16 cellular contexts compared by ENCODE assay signal in the genomic region with DNA sequence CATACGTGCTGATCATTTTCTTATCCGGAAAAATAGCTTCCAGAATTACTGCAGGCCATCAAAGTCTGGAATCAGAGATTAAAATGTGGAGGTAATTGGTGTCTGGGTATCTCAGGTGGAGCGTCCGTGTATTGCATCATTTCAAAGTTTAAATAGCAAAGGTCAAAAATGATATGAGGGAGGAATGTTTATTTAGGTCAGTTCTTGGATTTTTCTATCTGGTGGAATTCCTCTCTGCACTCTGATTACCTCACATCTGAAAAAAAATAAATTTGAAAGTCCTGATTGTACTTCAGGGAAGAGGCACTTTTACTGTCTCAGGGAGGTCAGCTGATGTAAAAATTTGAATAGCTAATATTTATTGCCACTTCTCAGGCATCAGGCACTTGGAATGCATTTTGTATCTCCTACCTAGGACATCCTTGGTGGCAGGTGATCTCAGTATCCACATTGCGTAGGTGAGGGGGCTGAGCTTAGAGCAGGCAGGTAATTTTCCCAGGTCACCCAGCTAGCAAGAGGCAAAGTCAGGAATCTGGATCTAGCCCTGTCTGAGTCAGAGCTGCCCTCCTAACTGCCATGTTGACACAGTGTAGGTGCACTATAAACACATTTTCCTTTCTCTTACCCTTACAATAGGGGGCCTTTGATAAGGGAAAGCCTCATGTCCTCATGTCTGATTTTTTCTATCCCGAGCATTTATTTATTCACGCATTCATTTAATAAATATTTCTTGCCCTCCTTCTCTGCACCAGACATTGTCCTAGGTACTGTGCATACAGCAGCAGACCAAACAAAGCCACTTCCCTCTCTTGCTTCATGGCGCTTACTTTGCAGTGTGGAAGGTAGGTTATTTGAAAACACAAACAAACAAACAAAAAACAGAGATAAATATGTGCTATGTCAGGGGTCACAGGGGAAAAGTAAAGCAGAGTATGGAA.
DNase-seq lines count a peak whose midpoint lies in the region; ATAC-seq, FAIRE-seq and TF ChIP-seq lines count a peak whose summit lies in the region.
"Had no signal": no experiment of that assay in that cellular context is flagged by ENCODE, and none has a peak within 500 bp of the region (broad histone marks: within the 10 kb centered on the region; RNA-seq: fewer than 3 reads in every experiment).

No MANE protein-coding gene starts in this region.

- no peak overlapping the region for H2AK5ac ChIP-seq in IMR-90 (ENCODE audit: low read depth, low read length)

- no peaks in the 10 kb centered on the region for H3K4me1 Mint-ChIP-seq in T-helper 17 cell
- H3K4me1 Mint-ChIP-seq: CD4-positive, CD25-positive, alpha-beta regulatory T cell had no signal

- no peak for TF ChIP-seq EP300 in A549 (IDR thresholded peaks at IDR 0.05)

- BruUV-seq in IMR-90 (replicated peaks; lab: Mats Ljungman, UMichigan) = no TSS peak

- 14% methylated on average over 8 of the region's 8 CpGs for WGBS in A549 (ENCODE audit: missing lambda C conversion rate)
- WGBS in IMR-90 (ENCODE audit: extremely low coverage in 2 of 2, insufficient read length in 1 of 2), 2 experiments = no CpG with 5 or more reads among the region's 8 CpGs

- no peak for TF ChIP-seq POLR2A in A549 (IDR thresholded peaks at IDR 0.05; ENCODE audit: low read length)
- no peak for TF ChIP-seq POLR2A in IMR-90 (IDR thresholded peaks at IDR 0.05; ENCODE audit: low read depth, low read length)

- CTCF ChIA-PET in A549 (lab: Yijun Ruan, JAX) = no interaction called here
- CTCF ChIA-PET in IMR-90 (lab: Yijun Ruan, JAX) = no interaction called here

- H3K27ac Mint-ChIP-seq in T-helper 17 cell = no peak overlapping the region
- H3K27ac Mint-ChIP-seq: CD4-positive, CD25-positive, alpha-beta regulatory T cell had no signal

- H3K27ac ChIP-seq in A549 (no peak overlapping the region), IMR-90 (ENCODE audit: insufficient read depth, low read length) (no peak overlapping the region)
- H3K27ac ChIP-seq: BLaER1 treated with 17β-estradiol and CSF1 and Interleukin-3, amounts not matched to agents 10 nM and 100 nM had no signal

- POLR2A ChIA-PET in A549 (lab: Yijun Ruan, JAX) (no interaction called here), IMR-90 (lab: Charles Lee; ENCODE audit: unreplicated experiment) (no interaction called here)

- dilution Hi-C loops in IMR-90 (cut with HindIII; ENCODE audit: low sequenced_read_pairs, unreplicated experiment) = no loop called here

- no peaks in the 10 kb centered on the region for H3K36me3 ChIP-seq in IMR-90 (ENCODE audit: control insufficient read depth, insufficient read depth, low read length)
- H3K36me3 ChIP-seq: BLaER1 treated with 17β-estradiol and CSF1 and Interleukin-3, amounts not matched to agents 10 nM and 100 nM had no signal

- H2AK9ac ChIP-seq in IMR-90 (replicated peaks; ENCODE audit: low read depth, low read length, poor library complexity) = no peak overlapping the region

- H4K8ac ChIP-seq in IMR-90 (ENCODE audit: low read depth in 2 of 2, low read length in 2 of 2) = no peak overlapping the region

- no peak overlapping the region for H3K4ac ChIP-seq in IMR-90 (ENCODE audit: low read depth, low read length)

- in situ Hi-C loops in IMR-90 (cut with MboI; ENCODE audit: low sequenced_read_pairs) = no loop called here

- H2BK5ac ChIP-seq in IMR-90 (ENCODE audit: low read depth, low read length, poor library complexity, severe bottlenecking) = no peak overlapping the region

- no peaks in the 10 kb centered on the region for H4K20me1 ChIP-seq in IMR-90 (ENCODE audit: insufficient read depth, low read length)
- H4K20me1 ChIP-seq: BLaER1 treated with 17β-estradiol and CSF1 and Interleukin-3, amounts not matched to agents 10 nM and 100 nM had no signal

- H3K4me1 ChIP-seq in A549 (no peaks in the 10 kb centered on the region), IMR-90 (ENCODE audit: control insufficient read depth, insufficient read depth, low read length) (no peaks in the 10 kb centered on the region)

- intact Hi-C loops in IMR-90 (cut with micrococcal nuclease) = no loop called here

- ATAC-seq in A549 (no peak), IMR-90 (ENCODE audit: low read depth) (no peak), left lobe of liver (peak; percentile 65), omental fat pad (ENCODE audit: low FRiP score) (peak; percentile 49), T-helper 17 cell (no peak), HG03097 (IDR thresholded peaks at IDR 0.05; ENCODE audit: low FRiP score, unreplicated experiment) (no peak), HG03457 (IDR thresholded peaks at IDR 0.05; ENCODE audit: unreplicated experiment) (no peak)
- ATAC-seq: HCT116 had no signal

- no peak overlapping the region for H3K4me3 Mint-ChIP-seq in T-helper 17 cell
- H3K4me3 Mint-ChIP-seq: CD4-positive, CD25-positive, alpha-beta regulatory T cell had no signal

- no peak overlapping the region for H2BK120ac ChIP-seq in IMR-90 (ENCODE audit: low read depth, low read length)

- H3K36me3 Mint-ChIP-seq in T-helper 17 cell (ENCODE audit: low read depth) = no peaks in the 10 kb centered on the region
- H3K36me3 Mint-ChIP-seq: CD4-positive, CD25-positive, alpha-beta regulatory T cell had no signal

- DNase-seq in A549 (ENCODE audit: low read depth in 1 of 2, low spot score in 1 of 2) (no peak), IMR-90 (no peak), left lobe of liver (ENCODE audit: low spot score) (no peak), omental fat pad (ENCODE audit: low spot score) (no peak), T-helper 17 cell (no peak)
- DNase-seq: 8988T; ACHN; Calu3; CD4-positive, CD25-positive, alpha-beta regulatory T cell; DMS 273 treated with DMSO at 0.1 percent for 48 hours; Karpas-422 had no signal

- H3K56ac ChIP-seq in IMR-90 (ENCODE audit: extremely low read depth, insufficient read depth, low read length) = no peak overlapping the region

- no peak overlapping the region for H2BK20ac ChIP-seq in IMR-90 (ENCODE audit: low read depth, low read length)

- H3K27me3 Mint-ChIP-seq in T-helper 17 cell = no peaks in the 10 kb centered on the region
- H3K27me3 Mint-ChIP-seq: CD4-positive, CD25-positive, alpha-beta regulatory T cell had no signal

- H3K4me2 ChIP-seq in A549 = 0 out of 3 replicates have a peak overlapping the region, but pooled peaks have one; percentile 17
- no peak overlapping the region for H3K4me2 ChIP-seq in IMR-90 (ENCODE audit: low read depth, low read length)
- H3K4me2 ChIP-seq: BLaER1 treated with 17β-estradiol and CSF1 and Interleukin-3, amounts not matched to agents 10 nM and 100 nM had no signal

- H3K79me1 ChIP-seq in IMR-90 (ENCODE audit: low read depth in 1 of 2, low read length in 2 of 2) = no peaks in the 10 kb centered on the region

- no peak overlapping the region for H4K5ac ChIP-seq in IMR-90 (ENCODE audit: low read depth, low read length)

- H4K91ac ChIP-seq in IMR-90 (ENCODE audit: insufficient read depth, low read depth, low read length) = no peak overlapping the region

- H3K4me3 ChIP-seq in A549 (no peak overlapping the region), IMR-90 (ENCODE audit: insufficient read depth, low read depth, low read length) (no peak overlapping the region)
- H3K4me3 ChIP-seq: BLaER1 treated with 17β-estradiol and CSF1 and Interleukin-3, amounts not matched to agents 10 nM and 100 nM had no signal

- no peak for TF ChIP-seq RAD21 in A549 (conservative IDR thresholded peaks at IDR 0.05 in 1 of 2, IDR thresholded peaks at IDR 0.05 in 1 of 2)
- no peak for TF ChIP-seq RAD21 in IMR-90 (IDR thresholded peaks at IDR 0.05; ENCODE audit: low read length)

- H3K23ac ChIP-seq in IMR-90 (ENCODE audit: low read depth, low read length) = no peak overlapping the region

- H3K9me3 ChIP-seq in A549 = no peaks in the 10 kb centered on the region
- peaks cover 30% of the 10 kb centered on the region for H3K9me3 ChIP-seq in IMR-90 (ENCODE audit: control insufficient read depth, insufficient read depth, low read length)
- H3K9me3 ChIP-seq in T-helper 17 cell (ENCODE audit: control insufficient read depth, low read length, poor library complexity, severe bottlenecking) = no peaks in the 10 kb centered on the region
- H3K9me3 ChIP-seq: BLaER1 treated with 17β-estradiol and CSF1 and Interleukin-3, amounts not matched to agents 10 nM and 100 nM had no signal

- no peak for TF ChIP-seq CTCF in A549 (IDR thresholded peaks at IDR 0.05)
- TF ChIP-seq CTCF in IMR-90 (conservative IDR thresholded peaks at IDR 0.05; ENCODE audit: low read depth, low read length) = no peak
- no peak for TF ChIP-seq CTCF in omental fat pad (IDR thresholded peaks at IDR 0.05)

- no peaks in the 10 kb centered on the region for H3K9me1 ChIP-seq in IMR-90 (ENCODE audit: insufficient read depth, low read length)

- H2AFZ ChIP-seq in IMR-90 (replicated peaks; ENCODE audit: low read length, poor library complexity) = no peak overlapping the region

- H3K18ac ChIP-seq in IMR-90 (ENCODE audit: low read depth, low read length) = no peak overlapping the region

- H2BK15ac ChIP-seq in IMR-90 (ENCODE audit: low read depth, low read length) = no peak overlapping the region

- H3K14ac ChIP-seq in IMR-90 (replicated peaks; ENCODE audit: low read depth, low read length) = no peak overlapping the region

- no peaks in the 10 kb centered on the region for H3K27me3 ChIP-seq in IMR-90 (ENCODE audit: control insufficient read depth, insufficient read depth, low read length)
- H3K27me3 ChIP-seq: BLaER1 treated with 17β-estradiol and CSF1 and Interleukin-3, amounts not matched to agents 10 nM and 100 nM had no signal

- FAIRE-seq in A549 (lab: Jason Lieb, UNC) = no peak
- FAIRE-seq: H54 had no signal

- no peak overlapping the region for H3K9ac ChIP-seq in IMR-90 (ENCODE audit: low read depth, low read length)
- H3K9ac ChIP-seq: BLaER1 treated with 17β-estradiol and CSF1 and Interleukin-3, amounts not matched to agents 10 nM and 100 nM had no signal

TF ChIP-seq in A549, 52 proteins besides CTCF, POLR2A, EP300 and RAD21:
- TF ChIP-seq E2F6 (IDR thresholded peaks at IDR 0.05; ENCODE audit: borderline replicate concordance, low read depth) (no peak), CHD4 (IDR thresholded peaks at IDR 0.05; ENCODE audit: borderline replicate concordance) (no peak)

TF ChIP-seq in IMR-90, 13 proteins besides CTCF, POLR2A, EP300 and RAD21:
- TF ChIP-seq CHD1 (IDR thresholded peaks at IDR 0.05; ENCODE audit: low read depth, low read length) = no peak
- TF ChIP-seq CEBPB (IDR thresholded peaks at IDR 0.05; ENCODE audit: low read depth, low read length) = 0 out of 2 replicates have a peak, but pooled peaks have one; percentile 1

Comparison
In these comparisons a context has a peak if more than half of its experiments do, and no peak if none do; other contexts are left out.
1. ATAC-seq: peak in left lobe of liver (single experiment) and omental fat pad (single experiment); none in A549 (0 of 2), IMR-90 (single experiment), T-helper 17 cell (single experiment), HG03097 (single experiment) and HG03457 (single experiment).